Comparison of ENCODE assay signal across 15 cellular contexts in genomic region chr10:69064762-69065328, GRCh38. TPM values are rescaled to one million over a fixed set of nuclear protein-coding genes. Genes with fewer than 3 reads are reported as not detected.
DNase-seq lines count a peak whose midpoint lies in the region; ATAC-seq, FAIRE-seq and TF ChIP-seq lines count a peak whose summit lies in the region.
"Had no signal": no experiment of that assay in that cellular context is flagged by ENCODE, and none has a peak within 500 bp of the region (broad histone marks: within the 10 kb centered on the region; RNA-seq: fewer than 3 reads in every experiment).

No MANE protein-coding gene starts in this region.

- no peak overlapping the region for H3K4me3 Mint-ChIP-seq in glutamatergic neuron (ENCODE audit: unreplicated experiment)
- H3K4me3 Mint-ChIP-seq: T-helper 17 cell had no signal

- no peak for TF ChIP-seq CTCF in right atrium auricular region (IDR thresholded peaks at IDR 0.05)
- TF ChIP-seq CTCF in GM12878 (IDR thresholded peaks at IDR 0.05 in 2 of 3, conservative IDR thresholded peaks at IDR 0.05 in 1 of 3; ENCODE audit: control insufficient read depth in 2 of 3, extremely low read depth in 1 of 3, insufficient read depth in 1 of 3, low read depth in 3 of 3, low read length in 3 of 3), result 0 out of 6 replicates have a peak, but pooled peaks of 2 of the 3 experiments have one; percentile 10 to 15
- no peak for TF ChIP-seq CTCF in upper lobe of left lung (IDR thresholded peaks at IDR 0.05)
- TF ChIP-seq CTCF in glutamatergic neuron (IDR thresholded peaks at IDR 0.05; ENCODE audit: partially characterized antibody, unreplicated experiment), result no peak

- POLR2A ChIA-PET in GM12878 (lab: Charles Lee), result interaction anchor here (0.6 to 9.9 kb wide), 10 partner anchors 15 to 60 kb away, joined by 3 to 231 read pairs (median 10); partner anchors contain the start of gene SRGN

- ATAC-seq in left ventricle myocardium superior (no peak), GM12878 (no peak), upper lobe of left lung (ENCODE audit: low FRiP score in 2 of 2) (no peak)

- peak overlapping the region; percentile 39; the same call in 1 of the 2 replicates for H3K4me2 ChIP-seq in GM12878 (ENCODE audit: control insufficient read depth, insufficient read depth)
- H3K4me2 ChIP-seq: KMS-11 had no signal

- H3K27ac ChIP-seq in right atrium auricular region (peak overlapping the region; percentile 65 to 75), GM12878 (ENCODE audit: control insufficient read depth, insufficient read depth) (peak overlapping the region; percentile 91), upper lobe of left lung (peak overlapping the region; percentile 41 to 78 (median 60))
- H3K27ac ChIP-seq: KMS-11 had no signal

- H3K4me1 ChIP-seq in right atrium auricular region (peaks cover 0 to 31% of the 10 kb centered on the region in 2 donors), GM12878 (ENCODE audit: control insufficient read depth, insufficient read depth, low read length) (peaks cover 33% of the 10 kb centered on the region), mucosa of stomach (ENCODE audit: control insufficient read depth, insufficient read depth, low read length) (no peaks in the 10 kb centered on the region), upper lobe of left lung (peaks cover 33 to 40% (median 38%) of the 10 kb centered on the region in 4 donors)

- no peak overlapping the region for H3K4me3 ChIP-seq in right atrium auricular region
- 0 out of 2 replicates have a peak overlapping the region, but pooled peaks have one; percentile 45 for H3K4me3 ChIP-seq in GM12878
- H3K4me3 ChIP-seq in mucosa of stomach (ENCODE audit: low read length), result no peak overlapping the region
- no peak overlapping the region for H3K4me3 ChIP-seq in upper lobe of left lung
- H3K4me3 ChIP-seq: esophagus muscularis mucosa had no signal

- peak overlapping the region; percentile 57; the same call in 1 of the 2 replicates for H3K9ac ChIP-seq in GM12878 (ENCODE audit: control insufficient read depth, insufficient read depth, low read length)
- H3K9ac ChIP-seq in mucosa of stomach (ENCODE audit: low read length), result peak overlapping the region; percentile 4
- H3K9ac ChIP-seq: KMS-11 had no signal

- H3K27ac Mint-ChIP-seq in glutamatergic neuron (ENCODE audit: unreplicated experiment), result no peak overlapping the region

- no peak for FAIRE-seq in GM12878 (lab: Jason Lieb, UNC)
- FAIRE-seq: urothelium cell line had no signal

- no TSS peak for BruUV-seq in GM12878 (replicated peaks; lab: Mats Ljungman, UMichigan)

- no peaks in the 10 kb centered on the region for H3K4me1 Mint-ChIP-seq in glutamatergic neuron (ENCODE audit: low read depth, unreplicated experiment)

- 78% methylated on average over 6 of the region's 6 CpGs for WGBS in GM12878 (ENCODE audit: insufficient coverage, insufficient replicate concordance, low lambda C conversion rate, missing lambda C conversion rate)
- WGBS in upper lobe of left lung, 2 donors, result 68 to 83% methylated on average over 3 to 6 of the region's 6 CpGs

- no peak for DNase-seq in right atrium auricular region (ENCODE audit: low spot score)
- no peak for DNase-seq in left ventricle myocardium superior
- DNase-seq in GM12878 (ENCODE audit: low read depth, low spot score), result no peak
- no peak for DNase-seq in upper lobe of left lung
- no peak for DNase-seq in NCI-H2029 treated with DMSO at 0.1 percent for 48 hours (lab: John Stamatoyannopoulos, UW)
- DNase-seq in glutamatergic neuron, result no peak
- DNase-seq in NCI-H524 treated with DMSO at 0.1 percent for 48 hours (lab: John Stamatoyannopoulos, UW), result no peak
- DNase-seq: NCI-H1694 treated with DMSO at 0.1 percent for 48 hours, T-helper 17 cell had no signal

- intact Hi-C loops in left ventricle myocardium superior (cut with micrococcal nuclease), result no loop called here
- intact Hi-C loops in GM12878 (cut with micrococcal nuclease; ENCODE audit: unreplicated experiment), result loop anchor here (1.0 to 2.0 kb wide), 2 partner anchors 11 to 20 kb away; no protein-coding TSS in a partner anchor

- no peaks in the 10 kb centered on the region for H3K27me3 ChIP-seq in right atrium auricular region
- H3K27me3 ChIP-seq in GM12878 (replicated peaks in 1 of 2; ENCODE audit: control insufficient read depth in 2 of 2, insufficient read depth in 2 of 2, low read length in 1 of 2), result no peaks in the 10 kb centered on the region
- no peaks in the 10 kb centered on the region for H3K27me3 ChIP-seq in mucosa of stomach (ENCODE audit: control insufficient read depth, insufficient read depth, low read length)
- H3K27me3 ChIP-seq in upper lobe of left lung, result no peaks in the 10 kb centered on the region

- no peak for TF ChIP-seq RAD21 in GM12878 (IDR thresholded peaks at IDR 0.05; ENCODE audit: insufficient read depth, low read depth, low read length)

- SMC1A ChIA-PET in GM12878 (lab: Charles Lee; ENCODE audit: uncharacterized antibody, unreplicated experiment), result interaction anchor here (0.8 to 9.0 kb wide), 18 partner anchors 11 to 81 kb away, joined by 3 to 253 read pairs (median 5); partner anchors contain the start of gene SRGN

- in situ Hi-C loops in GM12878 (cut with MboI), result no loop called here

- no peak overlapping the region for H2AFZ ChIP-seq in GM12878 (ENCODE audit: control insufficient read depth, low read depth, low read length)

- H3K27me3 Mint-ChIP-seq in glutamatergic neuron (ENCODE audit: unreplicated experiment), result peaks cover 2% of the 10 kb centered on the region
- H3K27me3 Mint-ChIP-seq: activated CD4-positive, alpha-beta memory T cell treated with anti-CD3 and anti-CD28 coated beads for 36 hours; T-helper 17 cell had no signal

- RAD21 ChIA-PET in GM12878 (lab: Charles Lee; ENCODE audit: unreplicated experiment), result interaction anchor here (0.9 to 25.6 kb wide), 10 partner anchors 14 to 108 kb away, joined by 3 to 544 read pairs (median 3); partner anchors contain the start of gene SRGN

- H3K9me3 ChIP-seq in right atrium auricular region, result no peaks in the 10 kb centered on the region
- H3K9me3 ChIP-seq in GM12878 (replicated peaks; ENCODE audit: control insufficient read depth, insufficient read depth, low read length), result no peaks in the 10 kb centered on the region
- H3K9me3 ChIP-seq in mucosa of stomach (ENCODE audit: control insufficient read depth, low read length), result no peaks in the 10 kb centered on the region
- no peaks in the 10 kb centered on the region for H3K9me3 ChIP-seq in upper lobe of left lung
- H3K9me3 ChIP-seq: esophagus muscularis mucosa had no signal

- no peaks in the 10 kb centered on the region for H3K36me3 ChIP-seq in right atrium auricular region
- no peaks in the 10 kb centered on the region for H3K36me3 ChIP-seq in GM12878 (ENCODE audit: control insufficient read depth in 2 of 2, insufficient read depth in 2 of 2, low read length in 1 of 2)
- no peaks in the 10 kb centered on the region for H3K36me3 ChIP-seq in mucosa of stomach (ENCODE audit: control insufficient read depth, insufficient read depth, low read length)
- no peaks in the 10 kb centered on the region for H3K36me3 ChIP-seq in upper lobe of left lung
- H3K36me3 ChIP-seq: esophagus muscularis mucosa had no signal

- peaks cover 1% of the 10 kb centered on the region; the same call in 1 of the 2 replicates for H3K79me2 ChIP-seq in GM12878 (ENCODE audit: control insufficient read depth, insufficient read depth, low read length)

- TF ChIP-seq EP300 in GM12878 (IDR thresholded peaks at IDR 0.05; ENCODE audit: borderline replicate concordance in 1 of 2, control insufficient read depth in 1 of 2, low read depth in 2 of 2, low read length in 2 of 2) (no peak), upper lobe of left lung (IDR thresholded peaks at IDR 0.05) (no peak)

- H3K36me3 Mint-ChIP-seq in glutamatergic neuron (ENCODE audit: unreplicated experiment), result no peaks in the 10 kb centered on the region

- H3K9me3 Mint-ChIP-seq in glutamatergic neuron (ENCODE audit: unreplicated experiment), result no peaks in the 10 kb centered on the region
- H3K9me3 Mint-ChIP-seq: activated CD4-positive, alpha-beta memory T cell treated with anti-CD3 and anti-CD28 coated beads for 36 hours; activated naive CD4-positive, alpha-beta T cell treated with anti-CD3 and anti-CD28 coated beads for 36 hours had no signal

- TF ChIP-seq POLR2A in GM12878 (IDR thresholded peaks at IDR 0.05; ENCODE audit: low read depth, low read length) (no peak), upper lobe of left lung (IDR thresholded peaks at IDR 0.05) (no peak)

- CTCF ChIA-PET in GM12878 (lab: Yijun Ruan, JAX), result interaction anchor here (0.9 to 6.0 kb wide), 12 partner anchors 11 to 151 kb away, joined by 3 to 121 read pairs (median 9); partner anchors contain the start of gene SRGN

- H4K20me1 ChIP-seq in GM12878 (ENCODE audit: control insufficient read depth, insufficient read depth), result no peaks in the 10 kb centered on the region

RNA-seq across cellular contexts. Expression of gene SRGN, which starts 23.1 kb away (rescaled TPM):
- total RNA-seq in right atrium auricular region, result 100 to 1,000 TPM in 1 of 2 donors, 10 to 100 TPM in 1; 79.4 to 124 TPM
- total RNA-seq in left ventricle myocardium superior, result 42.8 TPM
- 1,218 and 1,450 TPM in 2 replicates for total RNA-seq in GM12878 (2013; cell fraction: nucleolus; rRNA removed)
- total RNA-seq in GM12878 (2014; rRNA removed), result 782 and 1,043 TPM in 2 replicates
- 937 and 1,023 TPM in 2 replicates for total RNA-seq in GM12878 (2014; rRNA removed; fragmentation: Illumina TruSeq; extraction: Trizol)
- total RNA-seq in GM12878 (2021), result 658 and 735 TPM in 2 replicates
- polyA plus RNA-seq in GM12878 (2011; ENCODE audit: low read depth), result 580 TPM
- 2,414 and 3,245 TPM in 2 replicates for polyA plus RNA-seq in GM12878 (2011; rRNA removed)
- polyA plus RNA-seq in GM12878 (2011; cell fraction: cytosol; rRNA removed), result 1,183 and 1,837 TPM in 2 replicates
- 432 and 624 TPM in 2 replicates for polyA plus RNA-seq in GM12878 (2011; cell fraction: nucleus; rRNA removed)
- polyA plus RNA-seq in GM12878 (2012), result 946 and 1,192 TPM in 2 replicates
- polyA plus RNA-seq in GM12878 (2014; fragmentation: Illumina TruSeq; extraction: Trizol), result 1,121 and 1,510 TPM in 2 replicates
- polyA plus RNA-seq in GM12878 (2014; fragmentation: Nextera tagmentation; extraction: Ambion mirVana), result 1,000 to 10,000 TPM; 1,115 to 1,176 TPM
- 687 and 833 TPM in 2 replicates for polyA plus RNA-seq in GM12878 (2014; rRNA removed)
- 100 to 1,000 TPM; 382 to 384 TPM for polyA plus RNA-seq in GM12878 (2016; fragmentation: Nextera tagmentation; extraction: Ambion mirVana)
- polyA minus RNA-seq in GM12878 (2011; rRNA and poly(A)+ RNA removed), result 1,110 and 1,251 TPM in 2 replicates
- 439 and 473 TPM in 2 replicates for polyA minus RNA-seq in GM12878 (2011; cell fraction: cytosol; rRNA and poly(A)+ RNA removed)
- 84.3 and 111 TPM in 2 replicates for polyA minus RNA-seq in GM12878 (2011; cell fraction: nucleus; rRNA and poly(A)+ RNA removed)
- 100 to 1,000 TPM in 5 of 6 donors, 10 to 100 TPM in 1; 96.4 to 326 (median 203) TPM for total RNA-seq in upper lobe of left lung
- total RNA-seq in glutamatergic neuron (ENCODE audit: unreplicated experiment), result not detected

RNA-seq across cellular contexts. Expression of gene VPS26A, which starts 59.1 kb away (rescaled TPM):
- 10 to 100 TPM; 19.3 to 20.1 TPM for total RNA-seq in right atrium auricular region
- 37.3 TPM for total RNA-seq in left ventricle myocardium superior
- 6.5 and 10.8 TPM in 2 replicates for total RNA-seq in GM12878 (2013; cell fraction: nucleolus; rRNA removed)
- total RNA-seq in GM12878 (2014; rRNA removed), result 17.2 and 19.2 TPM in 2 replicates
- 16.8 and 17.0 TPM in 2 replicates for total RNA-seq in GM12878 (2014; rRNA removed; fragmentation: Illumina TruSeq; extraction: Trizol)
- 26.4 and 29.0 TPM in 2 replicates for total RNA-seq in GM12878 (2021)
- 10.1 TPM for polyA plus RNA-seq in GM12878 (2011; ENCODE audit: low read depth)
- polyA plus RNA-seq in GM12878 (2011; rRNA removed), result 24.7 and 44.2 TPM in 2 replicates
- 4.7 and 5.8 TPM in 2 replicates for polyA plus RNA-seq in GM12878 (2011; cell fraction: cytosol; rRNA removed)
- polyA plus RNA-seq in GM12878 (2011; cell fraction: nucleus; rRNA removed), result 4.8 and 5.5 TPM in 2 replicates
- polyA plus RNA-seq in GM12878 (2012), result 19.2 and 25.9 TPM in 2 replicates
- polyA plus RNA-seq in GM12878 (2014; fragmentation: Illumina TruSeq; extraction: Trizol), result 31.0 and 44.8 TPM in 2 replicates
- polyA plus RNA-seq in GM12878 (2014; fragmentation: Nextera tagmentation; extraction: Ambion mirVana), result 10 to 100 TPM; 21.3 to 30.9 TPM
- polyA plus RNA-seq in GM12878 (2014; rRNA removed), result 22.4 and 23.3 TPM in 2 replicates
- polyA plus RNA-seq in GM12878 (2016; fragmentation: Nextera tagmentation; extraction: Ambion mirVana), result 10 to 100 TPM; 70.9 to 72.3 TPM
- polyA minus RNA-seq in GM12878 (2011; rRNA and poly(A)+ RNA removed), result 3.6 and 4.8 TPM in 2 replicates
- polyA minus RNA-seq in GM12878 (2011; cell fraction: cytosol; rRNA and poly(A)+ RNA removed), result 4.9 and 9.0 TPM in 2 replicates
- polyA minus RNA-seq in GM12878 (2011; cell fraction: nucleus; rRNA and poly(A)+ RNA removed), result 1.6 TPM in 2 replicates
- 10 to 100 TPM; 18.9 to 57.7 (median 40.9) TPM for total RNA-seq in upper lobe of left lung
- 55.8 TPM for total RNA-seq in glutamatergic neuron (ENCODE audit: unreplicated experiment)

Comparison
In these comparisons a context has a peak if more than half of its experiments do, and no peak if none do; other contexts are left out.
1. CTCF ChIP-seq: peak in GM12878 (2 of 3); none in right atrium auricular region (0 of 2), upper lobe of left lung (0 of 6) and glutamatergic neuron (single experiment).
2. RNA of gene SRGN, which starts 23.1 kb away (total RNA-seq): 658 to 1,450 TPM in GM12878, 96.4 to 326 TPM in upper lobe of left lung, 79.4 to 124 TPM in right atrium auricular region and 42.8 TPM in left ventricle myocardium superior (single experiment); not detected in glutamatergic neuron (single experiment); every median in the first group is over 10 times any median in the second.
3. Peak in every context shown above with its lines, with median percentiles within 50 percentile points of each other: H3K27ac ChIP-seq.